In the genomic region with DNA sequence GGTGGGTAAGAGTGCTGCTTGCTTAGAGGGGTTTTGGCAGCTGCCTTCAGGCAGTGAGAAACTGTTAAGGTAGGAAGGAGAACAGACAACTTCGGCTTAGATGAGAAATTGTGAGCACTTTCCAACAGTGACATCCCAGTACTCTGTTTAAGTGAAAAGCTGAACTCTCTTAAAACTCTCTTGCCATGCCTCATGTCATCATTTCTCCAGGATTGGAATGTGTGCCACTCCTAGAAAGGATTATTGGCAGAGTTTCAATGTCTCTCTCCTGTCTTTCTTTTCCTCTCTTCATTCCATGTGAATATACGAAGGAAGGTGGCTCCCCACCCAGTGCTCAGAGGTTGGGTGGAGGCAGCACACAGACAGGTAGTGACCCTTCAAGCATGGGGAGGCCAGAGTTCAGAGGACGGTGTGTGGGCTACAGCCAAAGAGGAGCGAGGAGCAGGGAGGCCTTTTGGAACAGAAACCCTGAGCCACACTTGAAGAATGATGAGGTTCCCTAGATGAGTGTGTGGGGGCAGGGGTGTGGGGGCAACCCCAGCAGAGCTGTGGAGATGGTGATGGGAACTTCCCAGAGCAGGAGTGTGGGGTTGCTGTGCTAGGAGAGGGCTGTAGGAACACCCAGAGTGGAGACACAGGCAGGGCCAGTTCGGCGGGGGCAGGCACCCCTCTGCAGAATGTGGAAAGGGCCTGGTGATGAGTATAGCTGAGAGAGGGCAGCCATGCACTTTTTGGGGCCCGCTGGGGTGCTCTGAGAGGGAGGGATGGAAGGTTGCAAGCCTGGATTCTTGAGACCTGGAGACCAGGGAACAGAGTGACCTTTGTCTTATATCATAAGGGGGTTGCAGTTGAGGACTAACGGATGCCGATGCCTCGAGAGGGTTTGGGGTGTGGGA, we compare ENCODE assay signal across 1 cellular context.
TF ChIP-seq lines count a peak whose summit lies in the region.

No MANE protein-coding gene starts in this region.

TF ChIP-seq in K562, 482 proteins besides CTCF, POLR2A, EP300 and RAD21 (continued from another document and continues in another):
- TF ChIP-seq TSHZ1 (CRISPR knock-in tag; IDR thresholded peaks at IDR 0.05) (no peak), CSDE1 (IDR thresholded peaks at IDR 0.05) (no peak), ZNF583 (CRISPR knock-in tag; IDR thresholded peaks at IDR 0.05) (peak; percentile 68; the same call in 1 of the 2 replicates), NFE2L1 (tag; IDR thresholded peaks at IDR 0.05; ENCODE audit: borderline replicate concordance, low read depth) (no peak), ZBTB12 (CRISPR knock-in tag; IDR thresholded peaks at IDR 0.05) (no peak), CHAMP1 (IDR thresholded peaks at IDR 0.05) (no peak), NR2C2 (CRISPR knock-in tag; IDR thresholded peaks at IDR 0.05) (no peak), NR2C2 (tag; IDR thresholded peaks at IDR 0.05) (peak; percentile 20; the same call in 1 of the 2 replicates), GATAD2B (IDR thresholded peaks at IDR 0.05; ENCODE audit: borderline replicate concordance) (no peak), ZNF282 (CRISPR knock-in tag; IDR thresholded peaks at IDR 0.05) (no peak), ATF6 (CRISPR knock-in tag; IDR thresholded peaks at IDR 0.05) (no peak), CC2D1A (IDR thresholded peaks at IDR 0.05) (no peak), STAT5B (CRISPR knock-in tag; IDR thresholded peaks at IDR 0.05) (no peak), SMAD1 (IDR thresholded peaks at IDR 0.05; ENCODE audit: low read depth, low read length, partially characterized antibody) (no peak), GATA2 (CRISPR knock-in tag; IDR thresholded peaks at IDR 0.05) (no peak), ZNF263 (CRISPR knock-in tag; IDR thresholded peaks at IDR 0.05; ENCODE audit: borderline replicate concordance) (no peak), HNRNPL (IDR thresholded peaks at IDR 0.05; ENCODE audit: low read depth, low read length) (no peak), LEF1 (IDR thresholded peaks at IDR 0.05) (no peak), TAF1 (IDR thresholded peaks at IDR 0.05; ENCODE audit: control insufficient read depth, extremely low read depth, insufficient read depth, low read length, severe bottlenecking) (no peak), TAF15 (IDR thresholded peaks at IDR 0.05; ENCODE audit: low read depth, low read length) (no peak), RB1 (IDR thresholded peaks at IDR 0.05; ENCODE audit: low read depth) (no peak), PHB2 (IDR thresholded peaks at IDR 0.05; ENCODE audit: low read depth) (no peak), KDM1A (IDR thresholded peaks at IDR 0.05) (no peak), TEAD1 (CRISPR knock-in tag; IDR thresholded peaks at IDR 0.05) (0 out of 4 replicates have a peak, but pooled peaks of 1 of the 2 experiments have one; percentile 8), TFE3 (CRISPR knock-in tag; IDR thresholded peaks at IDR 0.05) (no peak), ZNF444 (CRISPR knock-in tag; IDR thresholded peaks at IDR 0.05) (no peak), THAP7 (CRISPR knock-in tag; IDR thresholded peaks at IDR 0.05) (no peak), ZNF695 (CRISPR knock-in tag; IDR thresholded peaks at IDR 0.05) (no peak), PTTG1 (tag; IDR thresholded peaks at IDR 0.05; ENCODE audit: low read depth) (no peak), MTF1 (CRISPR knock-in tag; IDR thresholded peaks at IDR 0.05; ENCODE audit: borderline replicate concordance) (peak; percentile 74; the same call in 1 of the 2 replicates), RBM25 (IDR thresholded peaks at IDR 0.05; ENCODE audit: low read depth, low read length, severe bottlenecking) (no peak), C11orf30 (IDR thresholded peaks at IDR 0.05; ENCODE audit: low read depth) (no peak), NCOA4 (IDR thresholded peaks at IDR 0.05; ENCODE audit: partially characterized antibody) (no peak), TGIF2 (CRISPR knock-in tag; IDR thresholded peaks at IDR 0.05) (no peak), ASH1L (IDR thresholded peaks at IDR 0.05; ENCODE audit: borderline replicate concordance, low read depth, partially characterized antibody) (no peak), SP1 (CRISPR knock-in tag; IDR thresholded peaks at IDR 0.05) (no peak), MXI1 (IDR thresholded peaks at IDR 0.05; ENCODE audit: low read depth, low read length) (no peak), ZFX (CRISPR knock-in tag; IDR thresholded peaks at IDR 0.05) (peak; percentile 23), TRIM24 (IDR thresholded peaks at IDR 0.05) (no peak), HDAC1 (IDR thresholded peaks at IDR 0.05) (0 out of 4 replicates have a peak, but pooled peaks of 1 of the 2 experiments have one; percentile 16), KLF10 (CRISPR knock-in tag; IDR thresholded peaks at IDR 0.05) (no peak), ZNF668 (CRISPR knock-in tag; IDR thresholded peaks at IDR 0.05) (peak; percentile 10; the same call in 1 of the 2 replicates), TRIM28 (IDR thresholded peaks at IDR 0.05) (no peak), YBX1 (IDR thresholded peaks at IDR 0.05) (no peak), SREBF2 (CRISPR knock-in tag; IDR thresholded peaks at IDR 0.05) (no peak), NFRKB (IDR thresholded peaks at IDR 0.05; ENCODE audit: low read depth) (0 out of 2 replicates have a peak, but pooled peaks have one; percentile 20), SIN3A (IDR thresholded peaks at IDR 0.05; ENCODE audit: borderline replicate concordance in 2 of 2, control insufficient read depth in 1 of 2, low read depth in 2 of 2, low read length in 2 of 2) (no peak)
- TF ChIP-seq, protein P1, sequence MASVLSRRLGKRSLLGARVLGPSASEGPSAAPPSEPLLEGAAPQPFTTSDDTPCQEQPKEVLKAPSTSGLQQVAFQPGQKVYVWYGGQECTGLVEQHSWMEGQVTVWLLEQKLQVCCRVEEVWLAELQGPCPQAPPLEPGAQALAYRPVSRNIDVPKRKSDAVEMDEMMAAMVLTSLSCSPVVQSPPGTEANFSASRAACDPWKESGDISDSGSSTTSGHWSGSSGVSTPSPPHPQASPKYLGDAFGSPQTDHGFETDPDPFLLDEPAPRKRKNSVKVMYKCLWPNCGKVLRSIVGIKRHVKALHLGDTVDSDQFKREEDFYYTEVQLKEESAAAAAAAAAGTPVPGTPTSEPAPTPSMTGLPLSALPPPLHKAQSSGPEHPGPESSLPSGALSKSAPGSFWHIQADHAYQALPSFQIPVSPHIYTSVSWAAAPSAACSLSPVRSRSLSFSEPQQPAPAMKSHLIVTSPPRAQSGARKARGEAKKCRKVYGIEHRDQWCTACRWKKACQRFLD (CRISPR knock-in tag; IDR thresholded peaks at IDR 0.05), result no peak; the same call in 1 of the 2 replicates
- TF ChIP-seq, protein P2, sequence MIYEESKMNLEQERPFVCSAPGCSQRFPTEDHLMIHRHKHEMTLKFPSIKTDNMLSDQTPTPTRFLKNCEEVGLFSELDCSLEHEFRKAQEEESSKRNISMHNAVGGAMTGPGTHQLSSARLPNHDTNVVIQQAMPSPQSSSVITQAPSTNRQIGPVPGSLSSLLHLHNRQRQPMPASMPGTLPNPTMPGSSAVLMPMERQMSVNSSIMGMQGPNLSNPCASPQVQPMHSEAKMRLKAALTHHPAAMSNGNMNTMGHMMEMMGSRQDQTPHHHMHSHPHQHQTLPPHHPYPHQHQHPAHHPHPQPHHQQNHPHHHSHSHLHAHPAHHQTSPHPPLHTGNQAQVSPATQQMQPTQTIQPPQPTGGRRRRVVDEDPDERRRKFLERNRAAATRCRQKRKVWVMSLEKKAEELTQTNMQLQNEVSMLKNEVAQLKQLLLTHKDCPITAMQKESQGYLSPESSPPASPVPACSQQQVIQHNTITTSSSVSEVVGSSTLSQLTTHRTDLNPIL (CRISPR knock-in tag; IDR thresholded peaks at IDR 0.05), result no peak
- TF ChIP-seq, protein P3, sequence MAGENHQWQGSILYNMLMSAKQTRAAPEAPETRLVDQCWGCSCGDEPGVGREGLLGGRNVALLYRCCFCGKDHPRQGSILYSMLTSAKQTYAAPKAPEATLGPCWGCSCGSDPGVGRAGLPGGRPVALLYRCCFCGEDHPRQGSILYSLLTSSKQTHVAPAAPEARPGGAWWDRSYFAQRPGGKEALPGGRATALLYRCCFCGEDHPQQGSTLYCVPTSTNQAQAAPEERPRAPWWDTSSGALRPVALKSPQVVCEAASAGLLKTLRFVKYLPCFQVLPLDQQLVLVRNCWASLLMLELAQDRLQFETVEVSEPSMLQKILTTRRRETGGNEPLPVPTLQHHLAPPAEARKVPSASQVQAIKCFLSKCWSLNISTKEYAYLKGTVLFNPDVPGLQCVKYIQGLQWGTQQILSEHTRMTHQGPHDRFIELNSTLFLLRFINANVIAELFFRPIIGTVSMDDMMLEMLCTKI (IDR thresholded peaks at IDR 0.05; ENCODE audit: partially characterized antibody), result no peak
